32 cellular contexts compared by ENCODE assay signal in the genomic region with DNA sequence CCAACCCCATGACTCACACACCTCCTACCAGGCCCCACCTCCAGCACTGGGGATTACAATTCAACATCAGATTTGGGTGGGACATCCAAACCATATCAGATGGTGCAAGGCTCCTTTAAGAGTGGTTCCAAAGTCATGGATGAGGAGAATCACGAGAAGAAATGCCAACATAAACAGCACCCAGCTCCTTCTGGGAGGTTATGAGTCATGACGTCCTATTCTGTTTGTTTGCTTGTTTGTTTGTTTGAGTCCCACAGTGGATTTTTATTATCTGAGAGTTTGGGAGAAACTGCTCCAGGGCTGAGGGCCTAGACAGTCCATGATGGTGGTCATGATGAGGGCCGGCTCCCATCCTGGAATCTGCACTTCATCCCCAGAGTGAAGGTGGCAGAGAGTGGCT.
"Had no signal": no experiment of that assay in that cellular context is flagged by ENCODE, and none has a peak within 500 bp of the region (broad histone marks: within the 10 kb centered on the region; RNA-seq: fewer than 3 reads in every experiment).

No MANE protein-coding gene starts in this region.

- H3K4me2 ChIP-seq: SK-N-SH had no signal

- H3K27ac Mint-ChIP-seq: activated CD4-positive, alpha-beta memory T cell treated with anti-CD3 and anti-CD28 coated beads for 36 hours; activated naive CD4-positive, alpha-beta T cell treated with anti-CD3 and anti-CD28 coated beads for 36 hours; activated T-helper 1 cell treated with anti-CD3 and anti-CD28 coated beads, Interleukin-12 subunit alpha, Interleukin-12 subunit beta, Interleukin-2, Interleukin-4 antibody, amounts not matched to agents 30 ng/mL and 10 ng/mL and 1 ng/mL, durations not matched to agents 14 hours and 24 hours and 36 hours; T-helper 1 cell treated with Interleukin-12 subunit alpha and Interleukin-12 subunit beta and Interleukin-4 antibody, amounts not matched to agents 30 μg/mL and 1 μg/mL, for 36 hours; T-helper 2 cell treated with Interferon-gamma antibody and Interleukin-4, amounts not matched to agents 5 μg/mL and 100 μg/mL, for 36 hours had no signal

- H3K9ac ChIP-seq: SK-N-SH had no signal

- H3K4me1 Mint-ChIP-seq: central memory CD8-positive, alpha-beta T cell had no signal

- H3K9me3 ChIP-seq: Peyer's patch, SJSA1, SK-N-SH had no signal

- H3K4me3 ChIP-seq: cardiac muscle cell, Peyer's patch, SJSA1 had no signal

- H3K9me3 Mint-ChIP-seq: activated CD4-positive, alpha-beta memory T cell treated with anti-CD3 and anti-CD28 coated beads for 36 hours; activated T-helper 1 cell treated with anti-CD3 and anti-CD28 coated beads, Interleukin-12 subunit alpha, Interleukin-12 subunit beta, Interleukin-2, Interleukin-4 antibody, amounts not matched to agents 30 ng/mL and 10 ng/mL and 1 ng/mL, durations not matched to agents 14 hours and 24 hours and 36 hours; central memory CD8-positive, alpha-beta T cell had no signal

- H3K27ac ChIP-seq: brain microvascular endothelial cell, cardiac muscle cell, Peyer's patch, SJSA1 had no signal

- H3K4me3 Mint-ChIP-seq: activated CD4-positive, alpha-beta memory T cell treated with anti-CD3 and anti-CD28 coated beads for 36 hours; activated naive CD4-positive, alpha-beta T cell treated with anti-CD3 and anti-CD28 coated beads for 36 hours; activated T-cell treated with anti-CD3 and anti-CD28 coated beads, Interleukin-2, amount 50 U/mL, for 4 hours; activated T-helper 1 cell treated with anti-CD3 and anti-CD28 coated beads, Interleukin-12 subunit alpha, Interleukin-12 subunit beta, Interleukin-2, Interleukin-4 antibody, amounts not matched to agents 30 ng/mL and 10 ng/mL and 1 ng/mL, durations not matched to agents 14 hours and 24 hours and 36 hours; central memory CD8-positive, alpha-beta T cell; T-helper 1 cell treated with Interleukin-12 subunit alpha and Interleukin-12 subunit beta and Interleukin-4 antibody, amounts not matched to agents 30 μg/mL and 1 μg/mL, for 36 hours; T-helper 2 cell treated with Interferon-gamma antibody and Interleukin-4, amounts not matched to agents 5 μg/mL and 100 μg/mL, for 36 hours had no signal

- ATAC-seq: activated naive CD4-positive, alpha-beta T cell treated with anti-CD3 and anti-CD28 coated beads, Interleukin-2, amount 50 U/mL, for 72 hours; activated T-cell treated with anti-CD3 and anti-CD28 coated beads, Interleukin-2, amount 50 U/mL, for 4 hours had no signal

- H3K27me3 ChIP-seq: brain microvascular endothelial cell, cardiac muscle cell, Peyer's patch, SJSA1 had no signal

- H3K36me3 ChIP-seq: brain microvascular endothelial cell, cardiac muscle cell, Peyer's patch, SJSA1 had no signal

- H3K4me1 ChIP-seq: Peyer's patch, SJSA1 had no signal

- H3K36me3 Mint-ChIP-seq: activated CD4-positive, alpha-beta memory T cell treated with anti-CD3 and anti-CD28 coated beads for 36 hours had no signal

- DNase-seq: activated CD4-positive, alpha-beta memory T cell treated with anti-CD3 and anti-CD28 coated beads for 36 hours; activated CD4-positive, alpha-beta T cell treated with anti-CD3 and anti-CD28 coated beads, Interleukin-2, amount 50 U/mL, for 1 hour; activated CD8-positive, alpha-beta memory T cell treated with anti-CD3 and anti-CD28 coated beads, Interleukin-2, amount 50 U/mL, for 4 hours; activated gamma-delta T cell treated with Interleukin-2 at 50 U/mL for 16 hours; activated naive CD4-positive, alpha-beta T cell treated with anti-CD3 and anti-CD28 coated beads for 36 hours; activated T-cell treated with anti-CD3 and anti-CD28 coated beads for 4 hours; activated T-cell treated with anti-CD3 and anti-CD28 coated beads, Interleukin-2, amount 50 U/mL, for 4 hours; anterior cingulate cortex; brain microvascular endothelial cell; Karpas-422; KBM-7; MM.1S; MV-4-11; NCI-H1105; NCI-H1417 treated with DMSO at 0.1 percent for 48 hours; NCI-H187 treated with DMSO at 0.1 percent for 48 hours; NCI-H2081; NCI-H2171 treated with DMSO at 0.1 percent for 48 hours; NCI-H2227 treated with DMSO at 0.1 percent for 48 hours; NCI-H446; NCI-H524; Peyer's patch; RPMI8226; SHP77 treated with DMSO at 0.1 percent for 48 hours; SK-N-SH had no signal
